Comparison of ENCODE assay signal across 2 cellular contexts in the genomic region with DNA sequence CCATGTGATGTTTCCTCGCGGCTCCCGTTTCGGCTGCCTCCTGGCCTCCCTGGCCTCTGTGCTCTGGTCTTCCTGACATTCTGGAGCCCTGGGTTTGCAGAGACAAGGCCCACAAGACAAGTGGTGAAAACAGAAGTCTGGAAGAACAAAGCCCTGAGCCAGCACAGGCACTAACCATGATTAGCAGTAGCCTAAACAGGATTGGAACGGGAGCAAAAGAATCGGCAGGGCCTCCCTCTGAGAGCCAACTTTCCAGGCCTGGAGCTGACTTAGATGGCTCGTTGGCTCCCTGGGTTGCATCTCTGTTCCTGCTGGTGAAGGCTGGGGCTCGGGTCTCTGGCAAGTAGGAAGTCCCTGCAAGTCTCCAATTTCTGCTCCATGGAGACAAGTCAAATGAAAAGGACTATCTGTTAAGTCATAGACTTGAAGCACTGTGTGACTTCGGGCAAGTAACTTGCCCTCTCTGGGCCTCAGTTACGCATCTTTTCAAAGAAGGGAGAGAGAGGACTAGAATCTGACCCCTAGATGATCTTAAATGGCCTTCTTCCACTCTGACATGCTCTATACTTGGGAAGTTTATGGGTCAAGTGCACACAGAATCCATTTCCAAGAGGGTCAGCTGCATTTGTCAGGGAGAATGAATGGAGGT.
A peak's percentile ranks its signal among the peaks of the same experiment; 100 is the strongest.
TF ChIP-seq lines count a peak whose summit lies in the region.

No MANE protein-coding gene starts in this region.

TF ChIP-seq in HepG2, 621 proteins besides CTCF, POLR2A, EP300 and RAD21:
- peak; percentile 92 for TF ChIP-seq ZNF768 (CRISPR knock-in tag; IDR thresholded peaks at IDR 0.05)
- no peak for TF ChIP-seq ZNF605 (CRISPR knock-in tag; IDR thresholded peaks at IDR 0.05)
- no peak for TF ChIP-seq NFIC (IDR thresholded peaks at IDR 0.05; ENCODE audit: low read length)
- peak; percentile 68 for TF ChIP-seq ZMYM3 (CRISPR knock-in tag; IDR thresholded peaks at IDR 0.05)
- no peak for TF ChIP-seq CCDC6 (CRISPR knock-in tag; IDR thresholded peaks at IDR 0.05)
TF ChIP-seq in HepG2: peak in this region for 2.

TF ChIP-seq in endothelial cell of umbilical vein, 7 proteins besides CTCF, POLR2A, EP300 and RAD21:
- TF ChIP-seq EZH2 (IDR thresholded peaks at IDR 0.05; ENCODE audit: borderline replicate concordance, low read depth, low read length, severe bottlenecking) (no peak), FOS (IDR thresholded peaks at IDR 0.05; ENCODE audit: borderline replicate concordance, insufficient read depth, low read length) (no peak), JUN (IDR thresholded peaks at IDR 0.05; ENCODE audit: borderline replicate concordance, insufficient read depth, insufficient read length, low read depth) (no peak), MYC (IDR thresholded peaks at IDR 0.05; ENCODE audit: low read depth, low read length) (no peak), POLR2AphosphoS5 (IDR thresholded peaks at IDR 0.05; ENCODE audit: insufficient read depth, low read depth, low read length) (no peak), GATA2 (IDR thresholded peaks at IDR 0.05; ENCODE audit: insufficient read depth, insufficient read length, low read depth, low read length) (no peak)
- TF ChIP-seq, protein P1, sequence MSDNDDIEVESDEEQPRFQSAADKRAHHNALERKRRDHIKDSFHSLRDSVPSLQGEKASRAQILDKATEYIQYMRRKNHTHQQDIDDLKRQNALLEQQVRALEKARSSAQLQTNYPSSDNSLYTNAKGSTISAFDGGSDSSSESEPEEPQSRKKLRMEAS (IDR thresholded peaks at IDR 0.05; ENCODE audit: insufficient read depth, insufficient read length): no peak
